Comparison of ENCODE assay signal across 13 cellular contexts in the genomic region with DNA sequence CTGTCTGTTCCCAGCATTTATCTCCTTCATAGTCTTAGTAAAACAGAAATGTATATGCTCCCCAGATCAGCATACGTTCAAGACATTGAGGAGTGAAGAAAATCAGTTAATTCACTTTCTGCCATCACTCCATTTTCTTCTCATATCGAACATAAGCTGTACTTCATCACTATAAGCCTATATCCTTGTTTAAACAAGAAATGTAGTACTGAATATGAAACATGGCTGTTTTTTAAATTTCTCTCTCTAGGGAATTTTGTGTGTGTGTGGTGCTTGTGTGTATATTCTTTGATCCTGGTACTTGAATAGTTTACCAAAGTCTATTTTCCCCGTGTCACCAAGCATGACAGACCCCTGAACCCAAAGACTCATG.
DNase-seq lines count a peak whose midpoint lies in the region; ATAC-seq, FAIRE-seq and TF ChIP-seq lines count a peak whose summit lies in the region.
"Had no signal": no experiment of that assay in that cellular context is flagged by ENCODE, and none has a peak within 500 bp of the region (broad histone marks: within the 10 kb centered on the region; RNA-seq: fewer than 3 reads in every experiment).

No MANE protein-coding gene starts in this region.

- no peaks in the 10 kb centered on the region for H3K9me3 Mint-ChIP-seq in CD4-positive, CD25-positive, alpha-beta regulatory T cell
- no peaks in the 10 kb centered on the region for H3K9me3 Mint-ChIP-seq in nephron

- H4K20me1 ChIP-seq in KMS-11 (ENCODE audit: insufficient read depth) = no peaks in the 10 kb centered on the region
- no peaks in the 10 kb centered on the region; the same call in 1 of the 2 replicates for H4K20me1 ChIP-seq in GM12878 (ENCODE audit: control insufficient read depth, insufficient read depth)

- ATAC-seq in CD4-positive, CD25-positive, alpha-beta regulatory T cell (ENCODE audit: low read depth in 2 of 2) = no peak
- no peak for ATAC-seq in GM12878
- no peak for ATAC-seq in HG02798 (IDR thresholded peaks at IDR 0.05; ENCODE audit: poor library complexity, unreplicated experiment)
- ATAC-seq in sciatic nerve = no peak

- intact Hi-C loops in GM12878 (cut with micrococcal nuclease; ENCODE audit: unreplicated experiment) (no loop called here), sciatic nerve (cut with DNase I) (no loop called here)

- H3K27ac ChIP-seq in CD4-positive, CD25-positive, alpha-beta regulatory T cell (ENCODE audit: insufficient read depth, low read length, poor library complexity, severe bottlenecking) = peak overlapping the region; percentile 90
- H3K27ac ChIP-seq in KMS-11 (no peak overlapping the region; the same call in 1 of the 2 replicates), GM12878 (ENCODE audit: control insufficient read depth, insufficient read depth) (peak overlapping the region; percentile 80)

- no peaks in the 10 kb centered on the region for H3K27me3 Mint-ChIP-seq in CD4-positive, CD25-positive, alpha-beta regulatory T cell
- H3K27me3 Mint-ChIP-seq in nephron (ENCODE audit: low read depth) = no peaks in the 10 kb centered on the region

- H3K4me2 ChIP-seq in KMS-11 = peak overlapping the region; percentile 73; the same call in 1 of the 2 replicates
- H3K4me2 ChIP-seq in GM12878 (ENCODE audit: control insufficient read depth, insufficient read depth) = peak overlapping the region; percentile 87

- H3K36me3 ChIP-seq in CD4-positive, CD25-positive, alpha-beta regulatory T cell (ENCODE audit: control insufficient read depth, insufficient read depth, low read length) = no peaks in the 10 kb centered on the region
- H3K36me3 ChIP-seq in KMS-11 (ENCODE audit: insufficient read depth) (no peaks in the 10 kb centered on the region), GM12878 (ENCODE audit: control insufficient read depth in 2 of 2, insufficient read depth in 2 of 2, low read length in 1 of 2) (no peaks in the 10 kb centered on the region)

- no peaks in the 10 kb centered on the region for H3K27me3 ChIP-seq in CD4-positive, CD25-positive, alpha-beta regulatory T cell (ENCODE audit: control insufficient read depth, insufficient read depth, low read length)
- H3K27me3 ChIP-seq in KMS-11 (ENCODE audit: insufficient read depth, low read depth) (no peaks in the 10 kb centered on the region), GM12878 (replicated peaks in 1 of 2; ENCODE audit: control insufficient read depth in 2 of 2, insufficient read depth in 2 of 2, low read length in 1 of 2) (no peaks in the 10 kb centered on the region)

- in situ Hi-C loops in GM12878 (cut with MboI) = loop anchor here (10.0 kb wide), 1 partner anchor 1640 kb away; a partner anchor contains a TSS
- in situ Hi-C loops in KBM-7 (cut with MboI; ENCODE audit: low pct_unique_long_range_greater_than_20kb, low sequenced_read_pairs) = loop anchor here (25.0 kb wide), 1 partner anchor 943 kb away; a partner anchor contains a TSS

- H3K4me3 ChIP-seq in CD4-positive, CD25-positive, alpha-beta regulatory T cell (ENCODE audit: low read depth, low read length) = peak overlapping the region; percentile 99
- H3K4me3 ChIP-seq in KMS-11 (IDR thresholded peaks at IDR 0.05; ENCODE audit: insufficient read depth, low read depth, low read length) (no peak overlapping the region), GM12878 (peak overlapping the region; percentile 73)

- H3K36me3 Mint-ChIP-seq in CD4-positive, CD25-positive, alpha-beta regulatory T cell = no peaks in the 10 kb centered on the region
- peaks cover 5% of the 10 kb centered on the region for H3K36me3 Mint-ChIP-seq in nephron (ENCODE audit: low read depth)

- peaks cover 53% of the 10 kb centered on the region for H3K79me2 ChIP-seq in KMS-11 (ENCODE audit: insufficient read depth, low read depth)
- peaks cover 38% of the 10 kb centered on the region for H3K79me2 ChIP-seq in GM12878 (ENCODE audit: control insufficient read depth, insufficient read depth, low read length)

- no peak overlapping the region for H2AFZ ChIP-seq in KMS-11 (ENCODE audit: low read depth)
- 0 out of 2 replicates have a peak overlapping the region, but pooled peaks have one; percentile 6 for H2AFZ ChIP-seq in GM12878 (ENCODE audit: control insufficient read depth, low read depth, low read length)

- TF ChIP-seq CTCF in KMS-11 (conservative IDR thresholded peaks at IDR 0.05; ENCODE audit: low read depth, low read length) = no peak
- TF ChIP-seq CTCF in GM12878 (IDR thresholded peaks at IDR 0.05 in 2 of 3, conservative IDR thresholded peaks at IDR 0.05 in 1 of 3; ENCODE audit: control insufficient read depth in 2 of 3, extremely low read depth in 1 of 3, insufficient read depth in 1 of 3, low read depth in 3 of 3, low read length in 3 of 3) = no peak
- no peak for TF ChIP-seq CTCF in nephron (IDR thresholded peaks at IDR 0.05; ENCODE audit: unreplicated experiment in 3 of 3)

- H3K9ac ChIP-seq in KMS-11 = no peak overlapping the region
- H3K9ac ChIP-seq in GM12878 (ENCODE audit: control insufficient read depth, insufficient read depth, low read length) = peak overlapping the region; percentile 96; the same call in 1 of the 2 replicates

- H3K27ac Mint-ChIP-seq in CD4-positive, CD25-positive, alpha-beta regulatory T cell = peak overlapping the region; percentile 94 to 99 (median 99)
- peak overlapping the region; percentile 98 to 99 (median 99) for H3K27ac Mint-ChIP-seq in nephron

- BruUV-seq in GM12878 (replicated peaks; lab: Mats Ljungman, UMichigan) = no TSS peak

- DNase-seq in CD4-positive, CD25-positive, alpha-beta regulatory T cell = no peak
- DNase-seq in GM12878 (ENCODE audit: low read depth, low spot score) (no peak), sciatic nerve (ENCODE audit: low spot score) (no peak), SHP77 treated with DMSO at 0.1 percent for 48 hours (lab: John Stamatoyannopoulos, UW) (no peak), KBM-7 (no peak)
- DNase-seq: activated CD4-positive, CD25-positive, alpha-beta regulatory T cell; cerebellar nuclear complex; kidney; NCI-H2171; stimulated activated CD4-positive, alpha-beta T cell treated with anti-CD3 and anti-CD28 coated beads, Interleukin-4, amount 100 ng/mL, for 24 hours had no signal

- RAD21 ChIA-PET in GM12878 (lab: Charles Lee; ENCODE audit: unreplicated experiment) = interaction anchor here (1.0 to 4.7 kb wide), 5 partner anchors 11 to 36 kb away, joined by 3 to 23 read pairs (median 4); a partner anchor contains a TSS

- SMC1A ChIA-PET in GM12878 (lab: Charles Lee; ENCODE audit: uncharacterized antibody, unreplicated experiment) = interaction anchor here (0.8 to 5.2 kb wide), 8 partner anchors 11 to 1644 kb away, joined by 3 to 32 read pairs (median 4); a partner anchor contains a TSS

- CTCF ChIA-PET in GM12878 (lab: Yijun Ruan, JAX) = interaction anchor here (1.2 to 6.4 kb wide), 4 partner anchors 11 to 21 kb away, joined by 3 to 35 read pairs (median 10); a partner anchor contains a TSS

- no peak for TF ChIP-seq RAD21 in GM12878 (IDR thresholded peaks at IDR 0.05; ENCODE audit: insufficient read depth, low read depth, low read length)

- peaks cover 24% of the 10 kb centered on the region for H3K4me1 ChIP-seq in CD4-positive, CD25-positive, alpha-beta regulatory T cell (ENCODE audit: control insufficient read depth, insufficient read depth, low read length, poor library complexity, severe bottlenecking)
- peaks cover 21% of the 10 kb centered on the region for H3K4me1 ChIP-seq in KMS-11 (ENCODE audit: low read depth, poor library complexity, severe bottlenecking)
- H3K4me1 ChIP-seq in GM12878 (ENCODE audit: control insufficient read depth, insufficient read depth, low read length) = no peaks in the 10 kb centered on the region

- no peak for TF ChIP-seq POLR2A in GM12878 (IDR thresholded peaks at IDR 0.05; ENCODE audit: low read depth, low read length)

- TF ChIP-seq EP300 in GM12878 (IDR thresholded peaks at IDR 0.05; ENCODE audit: borderline replicate concordance in 1 of 2, control insufficient read depth in 1 of 2, low read depth in 2 of 2, low read length in 2 of 2) = no peak

- WGBS in GM12878 (ENCODE audit: insufficient coverage, insufficient replicate concordance, low lambda C conversion rate, missing lambda C conversion rate) = 19% methylated on average over 3 of the region's 3 CpGs

- POLR2A ChIA-PET in GM12878 (lab: Charles Lee) = interaction anchor here (0.9 to 8.5 kb wide), 9 partner anchors 8 to 90 kb away, joined by 3 to 109 read pairs (median 5); a partner anchor contains a TSS

- peaks cover 18 to 43% (median 29%) of the 10 kb centered on the region in 4 donors for H3K4me1 Mint-ChIP-seq in CD4-positive, CD25-positive, alpha-beta regulatory T cell
- peaks cover 26% of the 10 kb centered on the region for H3K4me1 Mint-ChIP-seq in nephron

- H3K9me3 ChIP-seq in CD4-positive, CD25-positive, alpha-beta regulatory T cell (ENCODE audit: control insufficient read depth in 2 of 2, low read length in 2 of 2) = no peaks in the 10 kb centered on the region
- H3K9me3 ChIP-seq in GM12878 (replicated peaks; ENCODE audit: control insufficient read depth, insufficient read depth, low read length) = no peaks in the 10 kb centered on the region

- H3K4me3 Mint-ChIP-seq in CD4-positive, CD25-positive, alpha-beta regulatory T cell = peak overlapping the region in 3 of 4 donors; percentile 39 to 99 (median 95)
- peak overlapping the region; percentile 86 to 97 (median 97) for H3K4me3 Mint-ChIP-seq in nephron

- no peak for FAIRE-seq in GM12878 (lab: Jason Lieb, UNC)
- FAIRE-seq: kidney had no signal

TF ChIP-seq in GM12878, 131 proteins besides CTCF, POLR2A, EP300 and RAD21:
- TF ChIP-seq POU2F2 (IDR thresholded peaks at IDR 0.05; ENCODE audit: borderline replicate concordance, low read depth, low read length) = no peak
- TF ChIP-seq MEF2B (IDR thresholded peaks at IDR 0.05; ENCODE audit: partially characterized antibody, poor library complexity, severe bottlenecking) = peak; percentile 55
- no peak for TF ChIP-seq RCOR1 (conservative IDR thresholded peaks at IDR 0.05; ENCODE audit: low read depth, low read length)
